Comparison of ENCODE assay signal across 12 cellular contexts in genomic region chr3:72255191-72255590, GRCh38.
DNase-seq lines count a peak whose midpoint lies in the region; ATAC-seq, FAIRE-seq and TF ChIP-seq lines count a peak whose summit lies in the region.
"Had no signal": no experiment of that assay in that cellular context is flagged by ENCODE, and none has a peak within 500 bp of the region (broad histone marks: within the 10 kb centered on the region; RNA-seq: fewer than 3 reads in every experiment).

No MANE protein-coding gene starts in this region.

- H3K14ac ChIP-seq in H1 (ENCODE audit: insufficient read length) = no peak overlapping the region

- H3K18ac ChIP-seq in H1 (ENCODE audit: extremely low read depth, low read length) = 0 out of 2 replicates have a peak overlapping the region, but pooled peaks have one; percentile 15

- H3K4me3 ChIP-seq in right atrium auricular region = no peak overlapping the region
- H3K4me3 ChIP-seq in H1 (ENCODE audit: extremely low read depth in 1 of 4, insufficient read depth in 2 of 4, low read depth in 3 of 4, low read length in 4 of 4) = no peak overlapping the region
- H3K4me3 ChIP-seq in aorta (ENCODE audit: low read length in 2 of 2) = no peak overlapping the region
- no peak overlapping the region for H3K4me3 ChIP-seq in PC-9

- no peak for DNase-seq in Right ventricle myocardium superior
- DNase-seq in right atrium auricular region (ENCODE audit: low spot score) = no peak
- no peak for DNase-seq in H1 (ENCODE audit: low read depth in 1 of 2, low spot score in 2 of 2)
- DNase-seq in mesothelial cell of epicardium (ENCODE audit: low spot score in 2 of 2, unreplicated experiment in 2 of 2) = no peak
- peak in 1 of 2 donors; percentile 62 for DNase-seq in aorta
- no peak for DNase-seq in activated T-helper 1 cell treated with anti-CD3 and anti-CD28 coated beads, Interleukin-12 subunit alpha, Interleukin-12 subunit beta, Interleukin-2, Interleukin-4 antibody, amounts not matched to agents 30 ng/mL and 10 ng/mL and 1 ng/mL, durations not matched to agents 14 hours and 24 hours and 36 hours (ENCODE audit: low spot score)
- DNase-seq in NCI-H1436 (lab: John Stamatoyannopoulos, UW) = no peak
- DNase-seq in PC-9 = no peak
- DNase-seq: activated CD8-positive, alpha-beta memory T cell treated with anti-CD3 and anti-CD28 coated beads, Interleukin-2, amount 50 U/mL, for 48 hours; T-helper 17 cell had no signal

- TF ChIP-seq EP300 in H1 (IDR thresholded peaks at IDR 0.05; ENCODE audit: borderline replicate concordance in 1 of 2, low read depth in 2 of 2, low read length in 2 of 2) = no peak

- no peak overlapping the region for H3K23ac ChIP-seq in H1 (ENCODE audit: insufficient read length)

- CTCF ChIA-PET in H1 (lab: Charles Lee; ENCODE audit: partially characterized antibody) (interaction anchor here (0.7 to 5.2 kb wide), 10 partner anchors 10 to 596 kb away, joined by 3 to 16 read pairs (median 3); no protein-coding TSS in a partner anchor), PC-9 (lab: Charles Lee) (no interaction called here)

- peaks cover 11% of the 10 kb centered on the region for H3K27me3 Mint-ChIP-seq in mesothelial cell of epicardium (ENCODE audit: low read depth)
- H3K27me3 Mint-ChIP-seq in activated T-helper 1 cell treated with anti-CD3 and anti-CD28 coated beads, Interleukin-12 subunit alpha, Interleukin-12 subunit beta, Interleukin-2, Interleukin-4 antibody, amounts not matched to agents 30 ng/mL and 10 ng/mL and 1 ng/mL, durations not matched to agents 14 hours and 24 hours and 36 hours (ENCODE audit: insufficient read depth) = peaks cover 15% of the 10 kb centered on the region

- ATAC-seq in Right ventricle myocardium superior (ENCODE audit: poor library complexity) (peak; percentile 79), aorta (ENCODE audit: low FRiP score) (peak; percentile 31)

- no peak overlapping the region for H2BK15ac ChIP-seq in H1 (ENCODE audit: low read length)

- H3K27ac ChIP-seq in right atrium auricular region = peak overlapping the region in 1 of 2 donors; percentile 4
- no peak overlapping the region; the same call in 1 of the 2 replicates for H3K27ac ChIP-seq in H1 (ENCODE audit: low read depth, low read length)
- H3K27ac ChIP-seq in aorta (ENCODE audit: low read depth in 1 of 2, low read length in 2 of 2) = peak overlapping the region in 1 of 2 donors; percentile 26
- H3K27ac ChIP-seq in PC-9 = no peak overlapping the region

- H3K9ac ChIP-seq in H1 (replicated peaks in 1 of 4; ENCODE audit: extremely low read depth in 1 of 4, low read depth in 3 of 4, low read length in 3 of 4) = no peak overlapping the region

- no peak overlapping the region for H3K4ac ChIP-seq in H1 (replicated peaks; ENCODE audit: insufficient read length, low read depth, low read length)

- H2AFZ ChIP-seq in H1 (ENCODE audit: low read length) (no peak overlapping the region), PC-9 (no peak overlapping the region)

- no peaks in the 10 kb centered on the region for H3K79me1 ChIP-seq in H1 (ENCODE audit: low read depth, low read length)

- no peak overlapping the region for H2BK20ac ChIP-seq in H1 (ENCODE audit: low read length)

- 68% methylated on average over 2 of the region's 2 CpGs; no CpG with 5 or more reads in 1 of the 2 experiments for WGBS in H1 (ENCODE audit: extremely low coverage in 1 of 2, insufficient coverage in 1 of 2, insufficient read length in 1 of 2, insufficient replicate concordance in 2 of 2, low coverage in 1 of 2, low lambda C conversion rate in 2 of 2, missing lambda C conversion rate in 1 of 2), 2 experiments
- 3 to 6% methylated on average over 2 of the region's 2 CpGs for WGBS in aorta, 2 donors

- peak overlapping the region; percentile 43 for H3K27ac Mint-ChIP-seq in mesothelial cell of epicardium
- H3K27ac Mint-ChIP-seq in activated T-helper 1 cell treated with anti-CD3 and anti-CD28 coated beads, Interleukin-12 subunit alpha, Interleukin-12 subunit beta, Interleukin-2, Interleukin-4 antibody, amounts not matched to agents 30 ng/mL and 10 ng/mL and 1 ng/mL, durations not matched to agents 14 hours and 24 hours and 36 hours = no peak overlapping the region
- H3K27ac Mint-ChIP-seq: T-helper 17 cell had no signal

- H3K4me1 ChIP-seq in right atrium auricular region (peaks cover 0 to 30% of the 10 kb centered on the region in 2 donors), H1 (replicated peaks in 1 of 4; ENCODE audit: control insufficient read depth in 3 of 4, insufficient read depth in 4 of 4, low read length in 3 of 4) (peaks cover 0 to 13% (median 6%) of the 10 kb centered on the region in 4 experiments; a peak in 6 of 7 replicates), aorta (ENCODE audit: control insufficient read depth in 1 of 2, insufficient read depth in 2 of 2, low read length in 2 of 2) (peaks cover 0 to 5% of the 10 kb centered on the region in 2 donors), PC-9 (replicated peaks; ENCODE audit: insufficient read depth) (no peaks in the 10 kb centered on the region)

- no peak overlapping the region for H4K91ac ChIP-seq in H1 (replicated peaks; ENCODE audit: insufficient read length, low read length)

- H3K9me3 ChIP-seq in right atrium auricular region (no peaks in the 10 kb centered on the region), H1 (ENCODE audit: insufficient read depth in 2 of 2, low read depth in 1 of 2, low read length in 1 of 2) (peaks cover 0 to 3% of the 10 kb centered on the region in 2 experiments; a peak in 2 of 4 replicates), aorta (ENCODE audit: control insufficient read depth, low read length) (no peaks in the 10 kb centered on the region), PC-9 (ENCODE audit: insufficient read depth, low read depth) (no peaks in the 10 kb centered on the region)
- H3K9me3 ChIP-seq: BE2C had no signal

- peaks cover 23% of the 10 kb centered on the region for H3K4me1 Mint-ChIP-seq in mesothelial cell of epicardium
- peaks cover 19% of the 10 kb centered on the region for H3K4me1 Mint-ChIP-seq in activated T-helper 1 cell treated with anti-CD3 and anti-CD28 coated beads, Interleukin-12 subunit alpha, Interleukin-12 subunit beta, Interleukin-2, Interleukin-4 antibody, amounts not matched to agents 30 ng/mL and 10 ng/mL and 1 ng/mL, durations not matched to agents 14 hours and 24 hours and 36 hours (ENCODE audit: low read depth)
- H3K4me1 Mint-ChIP-seq: central memory CD8-positive, alpha-beta T cell had no signal

- H4K8ac ChIP-seq in H1 (ENCODE audit: extremely low read depth, insufficient read depth, low read length) = no peak overlapping the region

- no peak for TF ChIP-seq RAD21 in H1 (IDR thresholded peaks at IDR 0.05 in 1 of 2, conservative IDR thresholded peaks at IDR 0.05 in 1 of 2; ENCODE audit: low read depth in 2 of 2, low read length in 2 of 2)

- H2BK5ac ChIP-seq in H1 (ENCODE audit: low read depth, low read length) = no peak overlapping the region

- no peaks in the 10 kb centered on the region for H3K9me3 Mint-ChIP-seq in mesothelial cell of epicardium
- H3K9me3 Mint-ChIP-seq in activated T-helper 1 cell treated with anti-CD3 and anti-CD28 coated beads, Interleukin-12 subunit alpha, Interleukin-12 subunit beta, Interleukin-2, Interleukin-4 antibody, amounts not matched to agents 30 ng/mL and 10 ng/mL and 1 ng/mL, durations not matched to agents 14 hours and 24 hours and 36 hours = peaks cover 8% of the 10 kb centered on the region
- H3K9me3 Mint-ChIP-seq: central memory CD8-positive, alpha-beta T cell had no signal

- BruUV-seq in PC-9 (replicated peaks; lab: Mats Ljungman, UMichigan) = no TSS peak

- H2AK5ac ChIP-seq in H1 (ENCODE audit: low read depth, low read length) = no peak overlapping the region

- H3K27me3 ChIP-seq in right atrium auricular region = no peaks in the 10 kb centered on the region
- no peaks in the 10 kb centered on the region for H3K27me3 ChIP-seq in H1 (replicated peaks in 1 of 4; ENCODE audit: control insufficient read depth in 3 of 4, extremely low read depth in 1 of 4, insufficient read depth in 3 of 4, low read length in 3 of 4)
- H3K27me3 ChIP-seq in aorta (ENCODE audit: control insufficient read depth in 1 of 2, insufficient read depth in 2 of 2, low read length in 1 of 2) = no peaks in the 10 kb centered on the region
- H3K27me3 ChIP-seq in PC-9 (ENCODE audit: insufficient read depth, low read depth) = peaks cover 20% of the 10 kb centered on the region
- H3K27me3 ChIP-seq: BE2C had no signal

- H3K4me2 ChIP-seq in H1 (ENCODE audit: insufficient read depth in 1 of 2, low read depth in 2 of 2, low read length in 2 of 2) = 0 out of 4 replicates have a peak overlapping the region, but pooled peaks of 1 of the 2 experiments have one; percentile 1
- H3K4me2 ChIP-seq in PC-9 = no peak overlapping the region

- H2BK120ac ChIP-seq in H1 (replicated peaks; ENCODE audit: low read depth, low read length) = no peak overlapping the region

- no peaks in the 10 kb centered on the region for H3K36me3 ChIP-seq in right atrium auricular region
- H3K36me3 ChIP-seq in H1 (ENCODE audit: control insufficient read depth in 2 of 4, insufficient read depth in 4 of 4, low read length in 3 of 4) = no peaks in the 10 kb centered on the region
- no peaks in the 10 kb centered on the region for H3K36me3 ChIP-seq in aorta (ENCODE audit: control insufficient read depth in 1 of 2, insufficient read depth in 2 of 2, low read length in 1 of 2)
- no peaks in the 10 kb centered on the region for H3K36me3 ChIP-seq in PC-9 (ENCODE audit: low read depth)
- H3K36me3 ChIP-seq: BE2C had no signal

- POLR2A ChIA-PET in H1 (lab: Charles Lee; ENCODE audit: partially characterized antibody) (no interaction called here), PC-9 (lab: Charles Lee; ENCODE audit: unreplicated experiment) (no interaction called here)

- no peaks in the 10 kb centered on the region for H3K23me2 ChIP-seq in H1 (ENCODE audit: low read depth, low read length)

- no peaks in the 10 kb centered on the region for H3K9me2 ChIP-seq in PC-9 (ENCODE audit: insufficient read depth)

- H2BK12ac ChIP-seq in H1 (ENCODE audit: low read depth, low read length) = no peak overlapping the region

- no peak overlapping the region for H3K56ac ChIP-seq in H1 (replicated peaks; ENCODE audit: insufficient read length, low read depth, low read length)

- TF ChIP-seq POLR2A in H1 (IDR thresholded peaks at IDR 0.05; ENCODE audit: control extremely low read depth in 1 of 2, low read depth in 2 of 2, low read length in 2 of 2) = no peak

- no peak overlapping the region for H3K4me3 Mint-ChIP-seq in mesothelial cell of epicardium
- no peak overlapping the region for H3K4me3 Mint-ChIP-seq in activated T-helper 1 cell treated with anti-CD3 and anti-CD28 coated beads, Interleukin-12 subunit alpha, Interleukin-12 subunit beta, Interleukin-2, Interleukin-4 antibody, amounts not matched to agents 30 ng/mL and 10 ng/mL and 1 ng/mL, durations not matched to agents 14 hours and 24 hours and 36 hours
- H3K4me3 Mint-ChIP-seq: central memory CD8-positive, alpha-beta T cell; T-helper 17 cell had no signal

- intact Hi-C loops in Right ventricle myocardium superior (cut with DNase I) (no loop called here), aorta (cut with DNase I) (no loop called here), PC-9 (cut with micrococcal nuclease; ENCODE audit: unreplicated experiment) (no loop called here)
- intact Hi-C loops in activated T-helper 1 cell treated with anti-CD3 and anti-CD28 coated beads, Interleukin-12 subunit alpha, Interleukin-12 subunit beta, Interleukin-2, Interleukin-4 antibody, amounts not matched to agents 30 ng/mL and 10 ng/mL and 1 ng/mL, durations not matched to agents 14 hours and 24 hours and 36 hours (cut with micrococcal nuclease) = no loop called here

- H3F3A ChIP-seq in PC-9 (ENCODE audit: insufficient read depth, low read depth) = no peaks in the 10 kb centered on the region

- H3K36me3 Mint-ChIP-seq in mesothelial cell of epicardium = no peaks in the 10 kb centered on the region
- peaks cover 5% of the 10 kb centered on the region for H3K36me3 Mint-ChIP-seq in activated T-helper 1 cell treated with anti-CD3 and anti-CD28 coated beads, Interleukin-12 subunit alpha, Interleukin-12 subunit beta, Interleukin-2, Interleukin-4 antibody, amounts not matched to agents 30 ng/mL and 10 ng/mL and 1 ng/mL, durations not matched to agents 14 hours and 24 hours and 36 hours (ENCODE audit: low read depth)

- no peaks in the 10 kb centered on the region for H4K20me1 ChIP-seq in H1 (replicated peaks in 1 of 2; ENCODE audit: control insufficient read depth in 1 of 2, insufficient read depth in 2 of 2, low read length in 2 of 2)
- no peaks in the 10 kb centered on the region for H4K20me1 ChIP-seq in PC-9 (ENCODE audit: insufficient read depth)

- TF ChIP-seq CTCF in right atrium auricular region (IDR thresholded peaks at IDR 0.05) = no peak
- no peak for TF ChIP-seq CTCF in H1 (IDR thresholded peaks at IDR 0.05; ENCODE audit: control extremely low read depth in 1 of 3, insufficient read depth in 1 of 3, low read depth in 1 of 3, low read length in 3 of 3)
- no peak for TF ChIP-seq CTCF in mesothelial cell of epicardium (IDR thresholded peaks at IDR 0.05; ENCODE audit: unreplicated experiment)
- TF ChIP-seq CTCF in PC-9 (conservative IDR thresholded peaks at IDR 0.05) = no peak

- no peaks in the 10 kb centered on the region for H3K79me2 ChIP-seq in H1 (ENCODE audit: control insufficient read depth in 1 of 2, insufficient read depth in 2 of 2, low read length in 2 of 2)
- H3K79me2 ChIP-seq in PC-9 (ENCODE audit: low read depth) = no peaks in the 10 kb centered on the region

- no peak overlapping the region for H4K5ac ChIP-seq in H1 (ENCODE audit: insufficient read length, low read depth, low read length)

- FAIRE-seq in H1 (lab: Jason Lieb, UNC) = no peak
